Comparison of ENCODE assay signal across 1 cellular context in the genomic region with DNA sequence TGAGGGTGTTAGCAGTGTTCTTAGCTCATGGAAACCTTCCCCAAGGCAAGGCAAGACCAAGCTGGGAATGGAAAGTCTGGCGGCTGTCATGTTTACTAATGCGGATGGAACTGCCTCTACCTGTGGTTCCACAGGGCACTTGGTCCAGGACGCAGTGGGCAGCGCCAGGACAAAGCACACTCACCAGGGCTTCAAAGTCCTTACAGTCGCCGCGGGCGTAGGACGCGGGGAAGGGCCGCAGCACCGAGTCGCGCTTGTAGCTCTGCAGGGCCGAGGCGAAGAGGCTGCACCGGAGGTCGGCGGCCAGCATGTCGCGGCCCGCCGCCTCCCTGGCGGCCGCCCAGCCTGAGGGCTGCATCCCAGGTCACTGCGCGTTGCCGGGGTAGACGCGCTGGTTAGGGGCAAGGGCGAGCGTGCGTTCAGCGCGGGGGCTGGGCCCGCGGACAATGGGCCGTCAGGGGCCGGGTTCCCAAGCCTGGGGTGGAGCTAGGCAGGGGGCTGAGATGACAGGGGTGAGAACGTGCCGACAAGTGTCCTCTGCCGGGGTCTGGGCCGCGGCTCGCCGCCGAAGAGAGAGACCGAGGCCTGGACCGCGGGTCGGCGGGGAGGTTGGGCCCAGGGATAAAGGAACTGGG.
A peak's percentile ranks its signal among the peaks of the same experiment; 100 is the strongest.
TF ChIP-seq lines count a peak whose summit lies in the region.

No MANE protein-coding gene starts in this region.

TF ChIP-seq in K562, 482 proteins besides CTCF, POLR2A, EP300 and RAD21 (continued from another document):
- peak; percentile 52; the same call in 1 of the 2 replicates for TF ChIP-seq ARID4B (CRISPR knock-in tag; IDR thresholded peaks at IDR 0.05)
- peak in 1 of 2 experiments; percentile 66; a peak in 1 of 4 replicates for TF ChIP-seq FOXA3 (CRISPR knock-in tag; conservative IDR thresholded peaks at IDR 0.05 in 1 of 2, IDR thresholded peaks at IDR 0.05 in 1 of 2)
- peak; percentile 94 for TF ChIP-seq ZFX (CRISPR knock-in tag; IDR thresholded peaks at IDR 0.05)
- 0 out of 2 replicates have a peak, but pooled peaks have one; percentile 28 for TF ChIP-seq GATAD2A (IDR thresholded peaks at IDR 0.05)
- TF ChIP-seq, protein P1, sequence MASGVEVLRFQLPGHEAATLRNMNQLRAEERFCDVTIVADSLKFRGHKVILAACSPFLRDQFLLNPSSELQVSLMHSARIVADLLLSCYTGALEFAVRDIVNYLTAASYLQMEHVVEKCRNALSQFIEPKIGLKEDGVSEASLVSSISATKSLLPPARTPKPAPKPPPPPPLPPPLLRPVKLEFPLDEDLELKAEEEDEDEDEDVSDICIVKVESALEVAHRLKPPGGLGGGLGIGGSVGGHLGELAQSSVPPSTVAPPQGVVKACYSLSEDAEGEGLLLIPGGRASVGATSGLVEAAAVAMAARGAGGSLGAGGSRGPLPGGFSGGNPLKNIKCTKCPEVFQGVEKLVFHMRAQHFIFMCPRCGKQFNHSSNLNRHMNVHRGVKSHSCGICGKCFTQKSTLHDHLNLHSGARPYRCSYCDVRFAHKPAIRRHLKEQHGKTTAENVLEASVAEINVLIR (CRISPR knock-in tag; IDR thresholded peaks at IDR 0.05): no peak
- TF ChIP-seq PCBP1 (IDR thresholded peaks at IDR 0.05; ENCODE audit: low read depth, low read length, poor library complexity, severe bottlenecking): no peak
- 0 out of 2 replicates have a peak, but pooled peaks have one; percentile 54 for TF ChIP-seq BRD4 (IDR thresholded peaks at IDR 0.05)
- TF ChIP-seq ETV1 (tag; conservative IDR thresholded peaks at IDR 0.05; ENCODE audit: low read depth): 0 out of 2 replicates have a peak, but pooled peaks have one; percentile 3
- peak; percentile 36 for TF ChIP-seq TAF1 (IDR thresholded peaks at IDR 0.05; ENCODE audit: control insufficient read depth, extremely low read depth, insufficient read depth, low read length, severe bottlenecking)
- TF ChIP-seq NONO (IDR thresholded peaks at IDR 0.05; ENCODE audit: low read depth in 2 of 2, low read length in 1 of 2): 0 out of 4 replicates have a peak, but pooled peaks of 1 of the 2 experiments have one; percentile 15
- TF ChIP-seq ESRRB (CRISPR knock-in tag; IDR thresholded peaks at IDR 0.05; ENCODE audit: borderline replicate concordance): no peak
- TF ChIP-seq RBBP5 (IDR thresholded peaks at IDR 0.05; ENCODE audit: borderline replicate concordance, insufficient read depth, low read length, poor library complexity, severe bottlenecking): peak; percentile 92
- TF ChIP-seq ZSCAN32 (CRISPR knock-in tag; IDR thresholded peaks at IDR 0.05): no peak
- TF ChIP-seq ZNF124 (CRISPR knock-in tag; IDR thresholded peaks at IDR 0.05): no peak
- TF ChIP-seq TEAD2 (tag; IDR thresholded peaks at IDR 0.05): no peak
- TF ChIP-seq SAP30 (IDR thresholded peaks at IDR 0.05; ENCODE audit: borderline replicate concordance, insufficient read depth, low read depth, low read length, poor library complexity, severe bottlenecking): peak; percentile 70
